ENCODE assay signal across 8 cellular contexts in genomic region chr15:99251436-99251821, GRCh38. TPM values are rescaled to one million over a fixed set of nuclear protein-coding genes. Genes with fewer than 3 reads are reported as not detected.
DNase-seq lines count a peak whose midpoint lies in the region; ATAC-seq, FAIRE-seq and TF ChIP-seq lines count a peak whose summit lies in the region.

Gene LRRC28 (plus strand): TSS chr15:99251481. CDS start chr15:99255958, 4,477 bp downstream.

- CTCF ChIA-PET in MCF 10A (lab: Yijun Ruan, JAX) = interaction anchor here (0.8 to 2.9 kb wide), 3 partner anchors 16 to 453 kb away, joined by 3 to 13 read pairs (median 3); no protein-coding TSS in a partner anchor

- BruUV-seq in MCF 10A (replicated peaks; lab: Mats Ljungman, UMichigan) = no TSS peak

- H3K4me1 Mint-ChIP-seq in IgD-negative memory B cell (peaks cover 25 to 28% (median 28%) of the 10 kb centered on the region in 3 donors), MCF 10A (ENCODE audit: insufficient read depth, unreplicated experiment) (peaks cover 23% of the 10 kb centered on the region)

- intact Hi-C loops in MCF 10A (cut with micrococcal nuclease) (no loop called here), left colon (cut with DNase I, micrococcal nuclease) (no loop called here)

- H3K27ac Mint-ChIP-seq in IgD-negative memory B cell (peak within 1 kb of the TSS; percentile 63 to 93 (median 82)), MCF 10A (ENCODE audit: low read depth, unreplicated experiment) (no peak within 1 kb of the TSS)

- DNase-seq in MCF 10A (ENCODE audit: unreplicated experiment) (no peak), left colon (no peak), substantia nigra (lab: John Stamatoyannopoulos, UW) (peak in 3 of 49 donors; percentile 71 to 100 (median 91)), GM19239 (ENCODE audit: insufficient read length, low spot score) (no peak)

- no peaks in the 10 kb centered on the region for H3K27me3 Mint-ChIP-seq in IgD-negative memory B cell
- H3K27me3 Mint-ChIP-seq in MCF 10A (ENCODE audit: insufficient read depth, unreplicated experiment) = no peaks in the 10 kb centered on the region

- ATAC-seq in GM18511 (IDR thresholded peaks at IDR 0.05; ENCODE audit: unreplicated experiment) (peak; percentile 40), left colon (peak; percentile 42), HG03521 (IDR thresholded peaks at IDR 0.05; ENCODE audit: unreplicated experiment) (no peak)
- ATAC-seq in activated CD4-positive, CD25-positive, alpha-beta regulatory T cell treated with anti-CD3 and anti-CD28 coated beads, Interleukin-2, amount 50 U/mL, for 24 hours = no peak

- POLR2A ChIA-PET in MCF 10A (lab: Yijun Ruan, JAX) = interaction anchor here (0.6 to 3.6 kb wide), 32 partner anchors 8 to 1353 kb away, joined by 3 to 62 read pairs (median 4); partner anchors contain the start of genes LYSMD4 and MEF2A

- no peak for TF ChIP-seq CTCF in MCF 10A (IDR thresholded peaks at IDR 0.05; ENCODE audit: unreplicated experiment)

- H3K36me3 Mint-ChIP-seq in IgD-negative memory B cell (peaks cover 3% of the 10 kb centered on the region), MCF 10A (ENCODE audit: insufficient read depth, unreplicated experiment) (no peaks in the 10 kb centered on the region)

- FAIRE-seq in GM19239 (lab: Jason Lieb, UNC) = no peak

- peak within 1 kb of the TSS; percentile 93 for H3K27ac ChIP-seq in substantia nigra (ENCODE audit: low read depth, low read length, poor library complexity, severe bottlenecking)

- H3K4me3 Mint-ChIP-seq in IgD-negative memory B cell = peak within 1 kb of the TSS in 3 of 4 donors; percentile 90 to 98 (median 92)
- H3K4me3 Mint-ChIP-seq in MCF 10A (ENCODE audit: unreplicated experiment) = no peak within 1 kb of the TSS

- H3K9me3 Mint-ChIP-seq in IgD-negative memory B cell = peaks cover 0 to 1% (median 0%) of the 10 kb centered on the region in 3 donors
- no peaks in the 10 kb centered on the region for H3K9me3 Mint-ChIP-seq in MCF 10A (ENCODE audit: unreplicated experiment)

RNA-seq across cellular contexts. Expression of gene LRRC28, which starts in this region (rescaled TPM):
- 27.8 TPM for polyA plus RNA-seq in IgD-negative memory B cell
- 10.6 and 11.4 TPM in 2 replicates for total RNA-seq in MCF 10A (2022)
- total RNA-seq in left colon = 10 to 100 TPM; 24.8 to 32.2 TPM

Comparison
In these comparisons a context has a peak if more than half of its experiments do, and no peak if none do; other contexts are left out.
1. ATAC-seq: peak in GM18511 (single experiment) and left colon (single experiment); none in HG03521 (single experiment) and activated CD4-positive, CD25-positive, alpha-beta regulatory T cell treated with anti-CD3 and anti-CD28 coated beads, Interleukin-2, amount 50 U/mL, for 24 hours (0 of 2).